Comparison of ENCODE assay signal across 24 cellular contexts in genomic region chr21:16133248-16133647, GRCh38.
"Had no signal": no experiment of that assay in that cellular context is flagged by ENCODE, and none has a peak within 500 bp of the region (broad histone marks: within the 10 kb centered on the region; RNA-seq: fewer than 3 reads in every experiment).

No MANE protein-coding gene starts in this region.

- H3K27me3 ChIP-seq: adrenal gland, body of pancreas, breast epithelium, colonic mucosa had no signal

- H3K4me3 ChIP-seq: adrenal gland, body of pancreas, breast epithelium, colonic mucosa had no signal

- H3K4me1 Mint-ChIP-seq: activated CD4-positive, alpha-beta memory T cell treated with anti-CD3 and anti-CD28 coated beads, Interleukin-2, amount 10 ng/mL, durations not matched to agents 7 days and 5 days; activated CD4-positive, alpha-beta T cell treated with anti-CD3 and anti-CD28 coated beads for 36 hours; activated CD4-positive, alpha-beta T cell treated with anti-CD3 and anti-CD28 coated beads, Interleukin-2, amount 10 ng/mL, durations not matched to agents 24 days and 14 days; activated naive CD4-positive, alpha-beta T cell treated with anti-CD3 and anti-CD28 coated beads, Interleukin-2, amount 50 U/mL, for 24 hours; activated naive CD8-positive, alpha-beta T cell treated with anti-CD3 and anti-CD28 coated beads for 36 hours; activated naive CD8-positive, alpha-beta T cell treated with anti-CD3 and anti-CD28 coated beads, Interleukin-2, amount 50 U/mL, for 24 hours; activated T-helper 17 cell treated with anti-CD3 and anti-CD28 coated beads, Interleukin-2, amount 50 U/mL, for 72 hours; endodermal cell had no signal

- H3K27ac Mint-ChIP-seq: activated CD4-positive, alpha-beta memory T cell treated with anti-CD3 and anti-CD28 coated beads, Interleukin-2, amount 10 ng/mL, durations not matched to agents 7 days and 5 days; activated CD4-positive, alpha-beta T cell treated with anti-CD3 and anti-CD28 coated beads for 36 hours; activated CD4-positive, alpha-beta T cell treated with anti-CD3 and anti-CD28 coated beads, Interleukin-2, amount 10 ng/mL, durations not matched to agents 24 days and 14 days; activated naive CD4-positive, alpha-beta T cell treated with anti-CD3 and anti-CD28 coated beads for 36 hours; activated naive CD4-positive, alpha-beta T cell treated with anti-CD3 and anti-CD28 coated beads, Interleukin-2, amount 50 U/mL, for 24 hours; activated naive CD8-positive, alpha-beta T cell treated with anti-CD3 and anti-CD28 coated beads for 36 hours; activated naive CD8-positive, alpha-beta T cell treated with anti-CD3 and anti-CD28 coated beads, Interleukin-2, amount 50 U/mL, for 24 hours; activated T-helper 17 cell treated with anti-CD3 and anti-CD28 coated beads, Interleukin-2, amount 50 U/mL, for 72 hours; endodermal cell had no signal

- H3K27me3 Mint-ChIP-seq: activated CD4-positive, alpha-beta memory T cell treated with anti-CD3 and anti-CD28 coated beads, Interleukin-2, amount 10 ng/mL, durations not matched to agents 7 days and 5 days; activated CD4-positive, alpha-beta T cell treated with anti-CD3 and anti-CD28 coated beads for 36 hours; activated CD4-positive, alpha-beta T cell treated with anti-CD3 and anti-CD28 coated beads, Interleukin-2, amount 10 ng/mL, durations not matched to agents 24 days and 14 days; activated naive CD8-positive, alpha-beta T cell treated with anti-CD3 and anti-CD28 coated beads for 36 hours; activated naive CD8-positive, alpha-beta T cell treated with anti-CD3 and anti-CD28 coated beads, Interleukin-2, amount 50 U/mL, for 24 hours; activated T-helper 17 cell treated with anti-CD3 and anti-CD28 coated beads, Interleukin-2, amount 50 U/mL, for 72 hours had no signal

- H3K9me3 Mint-ChIP-seq: activated CD4-positive, alpha-beta T cell treated with anti-CD3 and anti-CD28 coated beads, Interleukin-2, amount 10 ng/mL, durations not matched to agents 24 days and 14 days had no signal

- ATAC-seq: activated CD4-positive, alpha-beta T cell treated with anti-CD3 and anti-CD28 coated beads for 36 hours; activated naive CD8-positive, alpha-beta T cell treated with anti-CD3 and anti-CD28 coated beads, Interleukin-2, amount 50 U/mL, for 24 hours; activated T-cell treated with anti-CD3 and anti-CD28 coated beads, Interleukin-2, amount 50 U/mL, for 4 hours; activated T-helper 17 cell treated with anti-CD3 and anti-CD28 coated beads, Interleukin-2, amount 50 U/mL, for 72 hours; body of pancreas; esophagus mucosa had no signal

- DNase-seq: activated CD4-positive, alpha-beta memory T cell treated with anti-CD3 and anti-CD28 coated beads, Interleukin-2, amount 10 ng/mL, durations not matched to agents 7 days and 5 days; activated CD4-positive, alpha-beta T cell treated with anti-CD3 and anti-CD28 coated beads for 36 hours; activated CD4-positive, alpha-beta T cell treated with anti-CD3 and anti-CD28 coated beads, Interleukin-2, amount 10 ng/mL, durations not matched to agents 24 days and 14 days; activated CD4-positive, CD25-positive, alpha-beta regulatory T cell; activated CD4-positive, CD25-positive, alpha-beta regulatory T cell treated with anti-CD3 and anti-CD28 coated beads, Interleukin-2, amount 50 U/mL, for 72 hours; activated CD8-positive, alpha-beta memory T cell treated with anti-CD3 and anti-CD28 coated beads for 24 hours; activated effector memory CD4-positive, alpha-beta T cell treated with anti-CD3 and anti-CD28 coated beads, Interleukin-2, amount 50 U/mL, for 16 hours; activated naive CD4-positive, alpha-beta T cell treated with anti-CD3 and anti-CD28 coated beads for 36 hours; activated naive CD8-positive, alpha-beta T cell treated with anti-CD3 and anti-CD28 coated beads for 36 hours; activated naive CD8-positive, alpha-beta T cell treated with anti-CD3 and anti-CD28 coated beads, Interleukin-2, amount 50 U/mL, for 24 hours; activated T-cell treated with anti-CD3 and anti-CD28 coated beads, Interleukin-2, amount 50 U/mL, for 4 hours; adrenal gland; amygdala; body of pancreas; colonic mucosa; effector CD8-positive, alpha-beta T cell; endodermal cell; foreskin fibroblast; head of caudate nucleus; T-helper 2 cell had no signal

- H3K36me3 ChIP-seq: adrenal gland, breast epithelium, colonic mucosa had no signal

- H3K4me1 ChIP-seq: adrenal gland, body of pancreas, breast epithelium, colonic mucosa had no signal

- H3K27ac ChIP-seq: adrenal gland, body of pancreas, breast epithelium, colonic mucosa had no signal

- H3K9me3 ChIP-seq: adrenal gland, body of pancreas, colonic mucosa had no signal

- H3K4me3 Mint-ChIP-seq: activated CD4-positive, alpha-beta memory T cell treated with anti-CD3 and anti-CD28 coated beads, Interleukin-2, amount 10 ng/mL, durations not matched to agents 7 days and 5 days; activated CD4-positive, alpha-beta T cell treated with anti-CD3 and anti-CD28 coated beads for 36 hours; activated CD4-positive, alpha-beta T cell treated with anti-CD3 and anti-CD28 coated beads, Interleukin-2, amount 10 ng/mL, durations not matched to agents 24 days and 14 days; activated naive CD4-positive, alpha-beta T cell treated with anti-CD3 and anti-CD28 coated beads for 36 hours; activated naive CD4-positive, alpha-beta T cell treated with anti-CD3 and anti-CD28 coated beads, Interleukin-2, amount 50 U/mL, for 24 hours; activated naive CD8-positive, alpha-beta T cell treated with anti-CD3 and anti-CD28 coated beads for 36 hours; activated naive CD8-positive, alpha-beta T cell treated with anti-CD3 and anti-CD28 coated beads, Interleukin-2, amount 50 U/mL, for 24 hours; activated T-cell treated with anti-CD3 and anti-CD28 coated beads, Interleukin-2, amount 50 U/mL, for 4 hours; activated T-helper 17 cell treated with anti-CD3 and anti-CD28 coated beads, Interleukin-2, amount 50 U/mL, for 72 hours; endodermal cell had no signal

- H3K36me3 Mint-ChIP-seq: activated naive CD4-positive, alpha-beta T cell treated with anti-CD3 and anti-CD28 coated beads, Interleukin-2, amount 50 U/mL, for 24 hours; activated naive CD8-positive, alpha-beta T cell treated with anti-CD3 and anti-CD28 coated beads for 36 hours had no signal
